Comparison of ENCODE assay signal across 12 cellular contexts in the genomic region with DNA sequence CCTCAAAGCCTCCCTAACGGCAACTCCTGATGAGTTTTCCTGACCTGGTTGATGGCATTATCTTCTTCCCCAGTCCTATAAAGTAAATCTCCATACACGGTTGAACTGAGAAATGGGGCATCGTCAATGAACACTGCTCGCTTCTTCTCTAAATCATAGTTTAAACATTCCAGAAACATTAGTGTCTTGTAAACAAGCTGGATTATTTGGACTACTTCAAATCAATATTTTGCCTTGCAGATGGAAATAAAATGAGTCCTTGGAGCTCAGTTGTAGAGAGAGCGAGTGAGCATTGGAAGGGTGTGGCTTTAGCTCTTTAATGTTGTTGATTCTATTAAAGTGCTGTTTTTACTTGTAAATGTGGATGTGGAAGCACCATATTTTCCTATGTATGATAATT. TPM values are rescaled to one million over a fixed set of nuclear protein-coding genes. Genes with fewer than 3 reads are reported as not detected.
"Had no signal": no experiment of that assay in that cellular context is flagged by ENCODE, and none has a peak within 500 bp of the region (broad histone marks: within the 10 kb centered on the region; RNA-seq: fewer than 3 reads in every experiment).

No MANE protein-coding gene starts in this region.

- H3K9me3 ChIP-seq: ascending aorta had no signal

- H3K27ac Mint-ChIP-seq: activated CD4-positive, alpha-beta memory T cell treated with anti-CD3 and anti-CD28 coated beads, Interleukin-2, amount 10 ng/mL, durations not matched to agents 7 days and 5 days; activated CD4-positive, alpha-beta T cell treated with anti-CD3 and anti-CD28 coated beads for 36 hours; activated T-cell treated with anti-CD3 and anti-CD28 coated beads, Interleukin-2, amount 50 U/mL, for 72 hours; T-cell had no signal

- H3K4me3 Mint-ChIP-seq: activated CD4-positive, alpha-beta memory T cell treated with anti-CD3 and anti-CD28 coated beads, Interleukin-2, amount 10 ng/mL, durations not matched to agents 7 days and 5 days; activated CD4-positive, alpha-beta T cell treated with anti-CD3 and anti-CD28 coated beads for 36 hours; activated T-cell treated with anti-CD3 and anti-CD28 coated beads, Interleukin-2, amount 50 U/mL, for 72 hours; neural crest cell; T-cell had no signal

- H3K4me3 ChIP-seq: ascending aorta had no signal

- ATAC-seq: activated CD4-positive, alpha-beta T cell treated with anti-CD3 and anti-CD28 coated beads for 36 hours; activated T-cell treated with anti-CD3 and anti-CD28 coated beads, Interleukin-2, amount 50 U/mL, for 72 hours; left lobe of liver; T-cell had no signal

- H3K9me3 Mint-ChIP-seq: activated CD4-positive, alpha-beta memory T cell treated with anti-CD3 and anti-CD28 coated beads, Interleukin-2, amount 10 ng/mL, durations not matched to agents 7 days and 5 days; activated T-cell treated with anti-CD3 and anti-CD28 coated beads, Interleukin-2, amount 50 U/mL, for 72 hours; neural crest cell; T-cell had no signal

- H3K27me3 ChIP-seq: ascending aorta had no signal

- DNase-seq: activated CD4-positive, alpha-beta memory T cell treated with anti-CD3 and anti-CD28 coated beads, Interleukin-2, amount 10 ng/mL, durations not matched to agents 7 days and 5 days; activated CD4-positive, alpha-beta T cell treated with anti-CD3 and anti-CD28 coated beads for 36 hours; activated CD8-positive, alpha-beta memory T cell treated with anti-CD3 and anti-CD28 coated beads, Interleukin-2, amount 50 U/mL, for 4 hours; activated gamma-delta T cell treated with Interleukin-2 at 50 U/mL for 16 hours; activated T-cell treated with anti-CD3 and anti-CD28 coated beads, Interleukin-2, amount 50 U/mL, for 72 hours; stimulated activated CD4-positive, alpha-beta T cell treated with anti-CD3 and anti-CD28 coated beads, Interleukin-4, amount 100 ng/mL, for 4 hours; T-cell; T1000 had no signal

RNA-seq across cellular contexts. Expression of a gene that starts 50.4 kb away (rescaled TPM):
- total RNA-seq: left lobe of liver, neural crest cell, osteocyte had no signal
